Comparison of ENCODE assay signal across 8 cellular contexts in genomic region chr7:140924019-140924820, GRCh38. TPM values are rescaled to one million over a fixed set of nuclear protein-coding genes. Genes with fewer than 3 reads are reported as not detected.
DNase-seq lines count a peak whose midpoint lies in the region; ATAC-seq, FAIRE-seq and TF ChIP-seq lines count a peak whose summit lies in the region.

No MANE protein-coding gene starts in this region.

- H3K9me3 ChIP-seq in suprapubic skin = no peaks in the 10 kb centered on the region

- FAIRE-seq in frontal cortex (lab: Jason Lieb, UNC) = no peak

- WGBS in suprapubic skin = under 1% methylated on average over 26 of the region's 69 CpGs

- H3K4me1 ChIP-seq in suprapubic skin = peaks cover 21% of the 10 kb centered on the region

- no peaks in the 10 kb centered on the region for H3K27me3 ChIP-seq in suprapubic skin

- TF ChIP-seq POLR2A in Raji (IDR thresholded peaks at IDR 0.05; ENCODE audit: insufficient read depth, low read depth, low read length) (0 out of 2 replicates have a peak, but pooled peaks have one; percentile 21), suprapubic skin (IDR thresholded peaks at IDR 0.05) (no peak)

- ATAC-seq in GM21717 (IDR thresholded peaks at IDR 0.05; ENCODE audit: unreplicated experiment) = peak; percentile 71

- peak; percentile 67 for DNase-seq in EH (ENCODE audit: low read depth)
- peak; percentile 73 for DNase-seq in KBM-7
- DNase-seq in activated gamma-delta T cell treated with Interleukin-2 at 50 U/mL for 16 hours = peak; percentile 71
- peak; percentile 46 to 59 for DNase-seq in frontal cortex (ENCODE audit: low spot score in 2 of 2)
- DNase-seq in nucleus accumbens (lab: John Stamatoyannopoulos, UW) = peak in 55 of 56 donors; percentile 2 to 87 (median 78)
- DNase-seq in suprapubic skin (ENCODE audit: low spot score in 2 of 2) = peak; percentile 82 to 90

- in situ Hi-C loops in KBM-7 (cut with MboI; ENCODE audit: low pct_unique_long_range_greater_than_20kb, low sequenced_read_pairs) = no loop called here

- peak overlapping the region; percentile 99 for H3K27ac ChIP-seq in suprapubic skin

- TF ChIP-seq EP300 in suprapubic skin (IDR thresholded peaks at IDR 0.05) = no peak

- peak in 1 of 2 donors; percentile 24 for TF ChIP-seq CTCF in suprapubic skin (IDR thresholded peaks at IDR 0.05)

- H3K4me3 ChIP-seq in suprapubic skin = peak overlapping the region; percentile 96

- H3K36me3 ChIP-seq in suprapubic skin = no peaks in the 10 kb centered on the region

RNA-seq across cellular contexts. Expression of gene BRAF, which starts 0.5 kb away (rescaled TPM):
- 95.4 TPM for total RNA-seq in frontal cortex
- total RNA-seq in suprapubic skin = 10 to 100 TPM; 32.2 to 94.9 (median 41.0) TPM

Comparison
In these comparisons a context has a peak if more than half of its experiments do, and no peak if none do; other contexts are left out.
1. Peak in every context shown above with its lines: DNase-seq, ATAC-seq, H3K4me3 ChIP-seq and H3K27ac ChIP-seq.